Comparison of ENCODE assay signal across 1 cellular context in genomic region chr22:28883917-28884753, GRCh38.
TF ChIP-seq lines count a peak whose summit lies in the region.

No MANE protein-coding gene starts in this region.

TF ChIP-seq in GM23338, 12 proteins besides CTCF, POLR2A, EP300 and RAD21 (continued from another document):
- TF ChIP-seq, protein P1, sequence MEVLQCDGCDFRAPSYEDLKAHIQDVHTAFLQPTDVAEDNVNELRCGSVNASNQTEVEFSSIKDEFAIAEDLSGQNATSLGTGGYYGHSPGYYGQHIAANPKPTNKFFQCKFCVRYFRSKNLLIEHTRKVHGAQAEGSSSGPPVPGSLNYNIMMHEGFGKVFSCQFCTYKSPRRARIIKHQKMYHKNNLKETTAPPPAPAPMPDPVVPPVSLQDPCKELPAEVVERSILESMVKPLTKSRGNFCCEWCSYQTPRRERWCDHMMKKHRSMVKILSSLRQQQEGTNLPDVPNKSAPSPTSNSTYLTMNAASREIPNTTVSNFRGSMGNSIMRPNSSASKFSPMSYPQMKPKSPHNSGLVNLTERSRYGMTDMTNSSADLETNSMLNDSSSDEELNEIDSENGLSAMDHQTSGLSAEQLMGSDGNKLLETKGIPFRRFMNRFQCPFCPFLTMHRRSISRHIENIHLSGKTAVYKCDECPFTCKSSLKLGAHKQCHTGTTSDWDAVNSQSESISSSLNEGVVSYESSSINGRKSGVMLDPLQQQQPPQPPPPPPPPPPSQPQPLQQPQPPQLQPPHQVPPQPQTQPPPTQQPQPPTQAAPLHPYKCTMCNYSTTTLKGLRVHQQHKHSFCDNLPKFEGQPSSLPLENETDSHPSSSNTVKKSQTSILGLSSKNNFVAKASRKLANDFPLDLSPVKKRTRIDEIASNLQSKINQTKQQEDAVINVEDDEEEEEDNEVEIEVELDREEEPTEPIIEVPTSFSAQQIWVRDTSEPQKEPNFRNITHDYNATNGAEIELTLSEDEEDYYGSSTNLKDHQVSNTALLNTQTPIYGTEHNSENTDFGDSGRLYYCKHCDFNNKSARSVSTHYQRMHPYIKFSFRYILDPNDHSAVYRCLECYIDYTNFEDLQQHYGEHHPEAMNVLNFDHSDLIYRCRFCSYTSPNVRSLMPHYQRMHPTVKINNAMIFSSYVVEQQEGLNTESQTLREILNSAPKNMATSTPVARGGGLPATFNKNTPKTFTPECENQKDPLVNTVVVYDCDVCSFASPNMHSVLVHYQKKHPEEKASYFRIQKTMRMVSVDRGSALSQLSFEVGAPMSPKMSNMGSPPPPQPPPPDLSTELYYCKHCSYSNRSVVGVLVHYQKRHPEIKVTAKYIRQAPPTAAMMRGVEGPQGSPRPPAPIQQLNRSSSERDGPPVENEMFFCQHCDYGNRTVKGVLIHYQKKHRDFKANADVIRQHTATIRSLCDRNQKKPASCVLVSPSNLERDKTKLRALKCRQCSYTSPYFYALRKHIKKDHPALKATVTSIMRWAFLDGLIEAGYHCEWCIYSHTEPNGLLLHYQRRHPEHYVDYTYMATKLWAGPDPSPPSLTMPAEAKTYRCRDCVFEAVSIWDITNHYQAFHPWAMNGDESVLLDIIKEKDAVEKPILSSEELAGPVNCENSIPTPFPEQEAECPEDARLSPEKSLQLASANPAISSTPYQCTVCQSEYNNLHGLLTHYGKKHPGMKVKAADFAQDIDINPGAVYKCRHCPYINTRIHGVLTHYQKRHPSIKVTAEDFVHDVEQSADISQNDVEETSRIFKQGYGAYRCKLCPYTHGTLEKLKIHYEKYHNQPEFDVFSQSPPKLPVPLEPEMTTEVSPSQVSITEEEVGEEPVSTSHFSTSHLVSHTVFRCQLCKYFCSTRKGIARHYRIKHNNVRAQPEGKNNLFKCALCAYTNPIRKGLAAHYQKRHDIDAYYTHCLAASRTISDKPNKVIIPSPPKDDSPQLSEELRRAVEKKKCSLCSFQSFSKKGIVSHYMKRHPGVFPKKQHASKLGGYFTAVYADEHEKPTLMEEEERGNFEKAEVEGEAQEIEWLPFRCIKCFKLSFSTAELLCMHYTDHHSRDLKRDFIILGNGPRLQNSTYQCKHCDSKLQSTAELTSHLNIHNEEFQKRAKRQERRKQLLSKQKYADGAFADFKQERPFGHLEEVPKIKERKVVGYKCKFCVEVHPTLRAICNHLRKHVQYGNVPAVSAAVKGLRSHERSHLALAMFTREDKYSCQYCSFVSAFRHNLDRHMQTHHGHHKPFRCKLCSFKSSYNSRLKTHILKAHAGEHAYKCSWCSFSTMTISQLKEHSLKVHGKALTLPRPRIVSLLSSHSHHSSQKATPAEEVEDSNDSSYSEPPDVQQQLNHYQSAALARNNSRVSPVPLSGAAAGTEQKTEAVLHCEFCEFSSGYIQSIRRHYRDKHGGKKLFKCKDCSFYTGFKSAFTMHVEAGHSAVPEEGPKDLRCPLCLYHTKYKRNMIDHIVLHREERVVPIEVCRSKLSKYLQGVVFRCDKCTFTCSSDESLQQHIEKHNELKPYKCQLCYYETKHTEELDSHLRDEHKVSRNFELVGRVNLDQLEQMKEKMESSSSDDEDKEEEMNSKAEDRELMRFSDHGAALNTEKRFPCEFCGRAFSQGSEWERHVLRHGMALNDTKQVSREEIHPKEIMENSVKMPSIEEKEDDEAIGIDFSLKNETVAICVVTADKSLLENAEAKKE (CRISPR knock-in tag; IDR thresholded peaks at IDR 0.05) = no peak
